Comparison of ENCODE assay signal across 32 cellular contexts in genomic region chr3:188884299-188885043, GRCh38.
"Had no signal": no experiment of that assay in that cellular context is flagged by ENCODE, and none has a peak within 500 bp of the region (broad histone marks: within the 10 kb centered on the region; RNA-seq: fewer than 3 reads in every experiment).

No MANE protein-coding gene starts in this region.

- FAIRE-seq: colon, islet of Langerhans, pancreas had no signal

- H3K27me3 Mint-ChIP-seq: naive B cell; natural killer cell treated with Interleukin-12 subunit alpha and Interleukin-12 subunit beta and Interleukin-15 and Interleukin-18, amount 100 ng/mL, for 72 hours; stimulated activated naive CD8-positive, alpha-beta T cell treated with anti-CD3 and anti-CD28 coated beads, Interleukin-15, amount 100 ng/mL, for 72 hours had no signal

- H3K4me1 ChIP-seq: pancreas had no signal

- H3K4me3 ChIP-seq: esophagus squamous epithelium, gastrocnemius medialis, heart left ventricle, left ventricle myocardium inferior, lower lobe of right lung, mucosa of descending colon, pancreas, smooth muscle cell, thyroid gland, vagina had no signal

- H3K4me2 ChIP-seq: smooth muscle cell had no signal

- H3K27ac ChIP-seq: esophagus squamous epithelium, gastrocnemius medialis, heart left ventricle, left ventricle myocardium inferior, lower lobe of right lung, neutrophil, pancreas, thyroid gland, vagina had no signal

- H3K4me3 Mint-ChIP-seq: endodermal cell; mesothelial cell of epicardium; natural killer cell treated with Interleukin-12 subunit alpha and Interleukin-12 subunit beta and Interleukin-15 and Interleukin-18, amount 100 ng/mL, for 72 hours; neural crest cell; stimulated activated naive CD8-positive, alpha-beta T cell treated with anti-CD3 and anti-CD28 coated beads, Interleukin-15, amount 100 ng/mL, for 72 hours had no signal

- H3K9me3 ChIP-seq: esophagus squamous epithelium, gastrocnemius medialis, heart left ventricle, left ventricle myocardium inferior, lower lobe of right lung, mucosa of descending colon, neutrophil, pancreas, thyroid gland, vagina had no signal

- DNase-seq: cerebellar nuclear complex; effector CD8-positive, alpha-beta T cell; endodermal cell; erythroblast; esophagus squamous epithelium; foreskin fibroblast; gastrocnemius medialis; heart left ventricle; hippocampal formation; left cardiac atrium; left ventricle myocardium inferior; lower lobe of right lung; mucosa of descending colon; naive B cell; pancreas; stimulated activated CD4-positive, alpha-beta T cell treated with anti-CD3 and anti-CD28 coated beads, Interleukin-12 subunit alpha, Interleukin-12 subunit beta, amount 100 ng/mL, for 4 hours; stimulated activated CD4-positive, alpha-beta T cell treated with anti-CD3 and anti-CD28 coated beads, Interleukin-1b, Interleukin-23, amount 100 ng/mL, for 48 hours; stimulated activated CD4-positive, alpha-beta T cell treated with anti-CD3 and anti-CD28 coated beads, Interleukin-4, amount 100 ng/mL, for 1 hour; stimulated activated CD8-positive, alpha-beta memory T cell treated with anti-CD3 and anti-CD28 coated beads, Interleukin-4, amount 100 ng/mL, for 48 hours; stimulated activated naive CD4-positive, alpha-beta T cell; stimulated activated naive CD8-positive, alpha-beta T cell treated with anti-CD3 and anti-CD28 coated beads, Interleukin-15, amount 100 ng/mL, for 72 hours; thyroid gland; trophoblast cell had no signal

- H3K36me3 ChIP-seq: lower lobe of right lung, neutrophil, pancreas, thyroid gland, vagina had no signal

- H3K4me1 Mint-ChIP-seq: endodermal cell, neural crest cell had no signal

- H3K27ac Mint-ChIP-seq: endodermal cell, mesothelial cell of epicardium had no signal

- H3K9me3 Mint-ChIP-seq: endodermal cell; stimulated activated naive CD8-positive, alpha-beta T cell treated with anti-CD3 and anti-CD28 coated beads, Interleukin-15, amount 100 ng/mL, for 72 hours had no signal

- ATAC-seq: gastrocnemius medialis; heart left ventricle; left cardiac atrium; lower lobe of right lung; mucosa of descending colon; natural killer cell treated with Interleukin-12 subunit alpha and Interleukin-12 subunit beta and Interleukin-15 and Interleukin-18, amount 100 ng/mL, for 72 hours; pancreas; sciatic nerve; stimulated activated naive CD8-positive, alpha-beta T cell treated with anti-CD3 and anti-CD28 coated beads, Interleukin-15, amount 100 ng/mL, for 72 hours had no signal

- H3K27me3 ChIP-seq: esophagus squamous epithelium, gastrocnemius medialis, heart left ventricle, neutrophil, pancreas, thyroid gland, vagina had no signal
